In genomic region chr1:152462636-152463035, GRCh38 we compare ENCODE assay signal across 9 cellular contexts. TPM values are rescaled to one million over a fixed set of nuclear protein-coding genes. Genes with fewer than 3 reads are reported as not detected.
"Had no signal": no experiment of that assay in that cellular context is flagged by ENCODE, and none has a peak within 500 bp of the region (broad histone marks: within the 10 kb centered on the region; RNA-seq: fewer than 3 reads in every experiment).

No MANE protein-coding gene starts in this region.

- H3K9me3 Mint-ChIP-seq: HFFc6 had no signal

- H3K4me1 Mint-ChIP-seq: H9 had no signal

- DNase-seq: GM23248, GOT3, H7, H9, HCEC 1CT, HFFc6 had no signal

- H3K27ac Mint-ChIP-seq: GM23338, H9, HFFc6 had no signal

- H3K4me3 Mint-ChIP-seq: GM23338, H9, HFFc6 had no signal

RNA-seq across cellular contexts. Expression of gene LCE5A, which starts 48.0 kb away (rescaled TPM):
- total RNA-seq: GM23248, GM23338, H1, H4, H7, H9, HFFc6 had no signal

RNA-seq across cellular contexts. Expression of gene CRNN, which starts 48.6 kb away (rescaled TPM):
- total RNA-seq: GM23248, GM23338, H1, H4, H7, H9, HFFc6 had no signal

RNA-seq across cellular contexts. Expression of gene CRCT1, which starts 51.6 kb away (rescaled TPM):
- total RNA-seq: GM23248, GM23338, H1, H4, H7, H9, HFFc6 had no signal
